Comparison of ENCODE assay signal across 1 cellular context in the genomic region with DNA sequence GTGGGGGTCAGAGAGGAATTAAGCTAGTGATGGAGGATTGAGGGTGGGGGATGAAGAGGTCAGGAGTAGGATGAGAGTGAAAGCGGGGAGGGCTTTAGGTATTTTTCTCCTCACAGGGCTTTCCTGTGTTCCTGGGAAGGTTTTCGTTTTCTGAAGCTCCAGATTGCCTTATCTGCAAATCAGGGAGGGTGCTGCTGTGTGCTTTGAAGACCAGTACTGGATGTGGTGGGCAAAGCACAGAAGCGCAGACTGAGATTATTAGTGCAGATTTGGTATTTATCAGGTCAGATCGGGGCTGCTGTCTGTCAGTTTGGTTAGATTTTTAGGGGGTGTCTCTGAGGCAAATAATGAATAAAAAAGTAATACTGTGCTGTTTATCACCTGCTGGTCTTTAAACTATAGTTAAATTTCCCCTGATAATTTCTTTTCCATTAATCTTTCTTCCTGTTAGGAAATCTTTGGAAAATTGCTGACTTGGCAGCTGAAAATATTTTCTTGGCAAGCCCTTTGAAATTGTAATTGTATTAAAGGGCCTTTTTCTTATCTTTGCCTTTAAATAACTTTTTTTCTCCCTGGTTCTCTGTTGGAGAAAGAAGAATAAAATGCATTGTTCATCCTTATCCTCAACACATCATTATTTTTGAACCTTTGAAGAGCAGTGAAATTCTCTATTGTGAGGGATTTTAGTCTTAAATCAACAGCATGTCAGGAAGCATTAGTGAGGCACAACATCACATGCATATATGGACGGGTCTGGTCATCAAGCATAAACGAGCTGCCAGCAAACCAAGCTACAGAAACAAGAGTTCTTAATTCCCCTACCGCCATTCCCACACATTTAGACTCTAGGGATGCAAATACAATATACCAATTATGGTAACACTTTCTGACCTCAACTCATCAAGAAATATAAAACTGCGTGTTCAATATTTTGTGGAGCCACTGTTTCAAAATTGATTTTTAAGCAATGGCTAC.
TF ChIP-seq lines count a peak whose summit lies in the region.

No MANE protein-coding gene starts in this region.

TF ChIP-seq in K562, 482 proteins besides CTCF, POLR2A, EP300 and RAD21 (continued from another document):
- TF ChIP-seq, protein P1, sequence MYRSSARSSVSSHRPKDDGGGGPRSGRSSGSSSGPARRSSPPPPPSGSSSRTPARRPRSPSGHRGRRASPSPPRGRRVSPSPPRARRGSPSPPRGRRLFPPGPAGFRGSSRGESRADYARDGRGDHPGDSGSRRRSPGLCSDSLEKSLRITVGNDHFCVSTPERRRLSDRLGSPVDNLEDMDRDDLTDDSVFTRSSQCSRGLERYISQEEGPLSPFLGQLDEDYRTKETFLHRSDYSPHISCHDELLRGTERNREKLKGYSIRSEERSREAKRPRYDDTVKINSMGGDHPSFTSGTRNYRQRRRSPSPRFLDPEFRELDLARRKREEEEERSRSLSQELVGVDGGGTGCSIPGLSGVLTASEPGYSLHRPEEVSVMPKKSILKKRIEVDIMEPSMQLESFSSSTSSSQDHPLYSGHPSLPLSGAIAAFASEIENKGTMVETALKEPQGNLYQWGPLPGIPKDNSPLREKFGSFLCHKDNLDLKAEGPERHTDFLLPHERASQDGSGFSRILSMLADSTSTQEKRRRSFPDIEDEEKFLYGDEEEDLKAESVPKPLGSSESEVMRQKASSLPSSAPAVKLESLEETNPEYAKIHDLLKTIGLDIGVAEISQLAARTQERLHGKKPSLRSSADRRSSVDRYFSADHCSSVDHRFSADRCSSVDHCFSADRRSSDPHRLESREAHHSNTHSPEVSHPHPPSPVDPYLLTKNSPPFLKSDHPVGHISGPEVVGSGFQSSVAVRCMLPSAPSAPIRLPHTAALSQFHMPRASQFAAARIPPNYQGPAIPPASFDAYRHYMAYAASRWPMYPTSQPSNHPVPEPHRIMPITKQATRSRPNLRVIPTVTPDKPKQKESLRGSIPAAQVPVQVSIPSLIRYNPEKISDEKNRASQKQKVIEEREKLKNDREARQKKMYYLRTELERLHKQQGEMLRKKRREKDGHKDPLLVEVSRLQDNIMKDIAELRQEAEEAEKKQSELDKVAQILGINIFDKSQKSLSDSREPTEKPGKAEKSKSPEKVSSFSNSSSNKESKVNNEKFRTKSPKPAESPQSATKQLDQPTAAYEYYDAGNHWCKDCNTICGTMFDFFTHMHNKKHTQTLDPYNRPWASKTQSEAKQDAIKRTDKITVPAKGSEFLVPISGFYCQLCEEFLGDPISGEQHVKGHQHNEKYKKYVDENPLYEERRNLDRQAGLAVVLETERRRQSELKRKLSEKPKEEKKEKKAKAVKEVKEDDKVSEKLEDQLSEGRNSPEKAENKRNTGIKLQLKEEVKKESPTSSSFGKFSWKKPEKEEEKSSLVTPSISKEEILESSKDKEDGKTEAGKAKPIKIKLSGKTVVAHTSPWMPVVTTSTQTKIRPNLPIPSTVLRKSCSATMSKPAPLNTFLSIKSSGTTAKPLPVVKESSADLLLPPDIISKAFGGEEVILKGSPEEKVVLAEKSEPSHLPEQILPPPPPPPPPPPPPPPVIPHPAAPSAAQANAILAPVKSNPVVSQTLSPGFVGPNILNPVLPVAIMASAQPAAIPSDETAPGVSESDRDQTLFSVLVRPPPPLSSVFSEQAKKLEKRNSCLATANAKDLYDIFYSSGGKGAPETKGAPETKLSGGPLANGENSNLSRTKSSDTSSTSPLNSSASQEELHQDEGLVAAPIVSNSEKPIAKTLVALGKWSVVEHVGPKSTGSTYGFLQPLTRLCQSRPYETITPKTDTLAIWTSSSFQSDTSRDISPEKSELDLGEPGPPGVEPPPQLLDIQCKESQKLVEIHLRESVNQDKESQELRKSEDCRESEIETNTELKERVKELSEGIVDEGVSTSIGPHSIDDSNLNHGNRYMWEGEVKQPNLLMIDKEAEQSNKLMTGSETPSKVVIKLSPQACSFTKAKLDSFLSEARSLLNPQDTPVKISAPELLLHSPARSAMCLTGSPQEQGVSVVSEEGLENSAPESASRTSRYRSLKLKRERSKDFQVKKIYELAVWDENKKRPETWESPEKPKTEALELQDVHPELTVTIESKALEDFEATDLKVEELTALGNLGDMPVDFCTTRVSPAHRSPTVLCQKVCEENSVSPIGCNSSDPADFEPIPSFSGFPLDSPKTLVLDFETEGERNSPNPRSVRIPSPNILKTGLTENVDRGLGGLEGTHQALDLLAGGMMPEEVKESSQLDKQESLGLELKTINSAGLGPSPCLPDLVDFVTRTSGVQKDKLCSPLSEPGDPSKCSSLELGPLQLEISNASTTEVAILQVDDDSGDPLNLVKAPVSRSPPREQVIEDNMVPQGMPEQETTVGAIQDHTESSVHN (IDR thresholded peaks at IDR 0.05; ENCODE audit: borderline replicate concordance in 1 of 2, low read depth in 1 of 2) = no peak
- TF ChIP-seq FOXK2 (conservative IDR thresholded peaks at IDR 0.05 in 1 of 2, IDR thresholded peaks at IDR 0.05 in 1 of 2; ENCODE audit: low read depth in 2 of 2) (no peak), POLR2H (tag; IDR thresholded peaks at IDR 0.05; ENCODE audit: low read depth) (no peak), RCOR1 (IDR thresholded peaks at IDR 0.05; ENCODE audit: borderline replicate concordance in 1 of 2, low read depth in 2 of 2, low read length in 2 of 2) (no peak), SP2 (IDR thresholded peaks at IDR 0.05; ENCODE audit: extremely low read depth, low read depth, low read length, poor library complexity, severe bottlenecking) (no peak), ZFX (CRISPR knock-in tag; IDR thresholded peaks at IDR 0.05) (no peak), BHLHE40 (IDR thresholded peaks at IDR 0.05; ENCODE audit: low read length) (no peak), KDM1A (IDR thresholded peaks at IDR 0.05) (no peak), ZNF316 (IDR thresholded peaks at IDR 0.05) (peak; percentile 60), ZBTB49 (CRISPR knock-in tag; IDR thresholded peaks at IDR 0.05; ENCODE audit: borderline replicate concordance) (no peak), RB1 (IDR thresholded peaks at IDR 0.05; ENCODE audit: low read depth) (no peak), HMGN3 (IDR thresholded peaks at IDR 0.05; ENCODE audit: borderline replicate concordance, extremely low read depth, insufficient read length, low read depth, low read length) (no peak), ZNF280A (IDR thresholded peaks at IDR 0.05; ENCODE audit: low read depth, partially characterized antibody) (no peak), HNRNPK (IDR thresholded peaks at IDR 0.05; ENCODE audit: low read depth, low read length, poor library complexity, severe bottlenecking) (no peak), PHB (CRISPR knock-in tag; IDR thresholded peaks at IDR 0.05) (no peak), PRPF4 (IDR thresholded peaks at IDR 0.05; ENCODE audit: insufficient read depth, low read depth, low read length, poor library complexity, severe bottlenecking) (no peak), KAT7 (CRISPR knock-in tag; IDR thresholded peaks at IDR 0.05; ENCODE audit: borderline replicate concordance) (no peak), ZNF212 (CRISPR knock-in tag; IDR thresholded peaks at IDR 0.05) (no peak), ELK3 (CRISPR knock-in tag; IDR thresholded peaks at IDR 0.05) (no peak)
